ENCODE assay signal across 10 cellular contexts in genomic region chr22:27799334-27800249, GRCh38. TPM values are rescaled to one million over a fixed set of nuclear protein-coding genes. Genes with fewer than 3 reads are reported as not detected.
DNase-seq lines count a peak whose midpoint lies in the region; ATAC-seq, FAIRE-seq and TF ChIP-seq lines count a peak whose summit lies in the region.
"Had no signal": no experiment of that assay in that cellular context is flagged by ENCODE, and none has a peak within 500 bp of the region (broad histone marks: within the 10 kb centered on the region; RNA-seq: fewer than 3 reads in every experiment).

No MANE protein-coding gene starts in this region.

- H3K4me2 ChIP-seq in A549 (peak overlapping the region; percentile 98; the same call in 2 of the 3 replicates), PC-3 (ENCODE audit: low read length) (peak overlapping the region; percentile 88), neural progenitor cell (peak overlapping the region; percentile 93)

- H3K27ac ChIP-seq in A549 (peak overlapping the region in 1 of 2 experiments; percentile 97; a peak in 1 of 6 replicates), PC-3 (ENCODE audit: low read length) (no peak overlapping the region), neural progenitor cell (no peak overlapping the region)

- no peak overlapping the region for H3K27ac Mint-ChIP-seq in neural progenitor cell

- TF ChIP-seq EP300 in A549 (IDR thresholded peaks at IDR 0.05) = no peak

- intact Hi-C loops in PC-3 (cut with micrococcal nuclease) (loop anchor here (5.0 kb wide), 1 partner anchor 1037 kb away; no protein-coding TSS in a partner anchor), lower leg skin (cut with DNase I; ENCODE audit: low total_unique reads) (loop anchor here (10.0 kb wide), 1 partner anchor 395 kb away; no protein-coding TSS in a partner anchor)

- peak overlapping the region; percentile 86 for H3K4me3 Mint-ChIP-seq in neural progenitor cell

- H3K4me3 ChIP-seq in A549 (peak overlapping the region; percentile 74; the same call in 1 of the 3 replicates), PC-3 (ENCODE audit: low read length) (peak overlapping the region; percentile 70), fibroblast of pulmonary artery (replicated peaks; ENCODE audit: low read depth, low read length) (peak overlapping the region; percentile 73), neural progenitor cell (peak overlapping the region; percentile 68), lower leg skin (ENCODE audit: low read depth, poor library complexity, severe bottlenecking) (no peak overlapping the region)
- H3K4me3 ChIP-seq: K562 had no signal

- H3K9ac ChIP-seq in PC-3 (ENCODE audit: low read length) (peak overlapping the region; percentile 20), neural progenitor cell (no peak overlapping the region)

- POLR2A ChIA-PET in A549 (lab: Yijun Ruan, JAX) (interaction anchor here (0.6 kb wide), 1 partner anchor 80 kb away, joined by 3 read pairs; no protein-coding TSS in a partner anchor), PC-3 (lab: Charles Lee; ENCODE audit: unreplicated experiment) (no interaction called here)

- BruUV-seq in PC-3 (replicated peaks; lab: Mats Ljungman, UMichigan) = no TSS peak

- no peaks in the 10 kb centered on the region for H3K36me3 ChIP-seq in PC-3 (ENCODE audit: low read depth, low read length)
- no peaks in the 10 kb centered on the region for H3K36me3 ChIP-seq in neural progenitor cell

- no peaks in the 10 kb centered on the region for H3F3A ChIP-seq in PC-3 (ENCODE audit: low read length, unreplicated experiment)
- H3F3A ChIP-seq in neural progenitor cell (ENCODE audit: low read depth) = peaks cover 35% of the 10 kb centered on the region

- TF ChIP-seq POLR2A in A549 (IDR thresholded peaks at IDR 0.05; ENCODE audit: low read length) (no peak), lower leg skin (IDR thresholded peaks at IDR 0.05) (no peak)

- H3K27me3 ChIP-seq in PC-3 (ENCODE audit: low read length) (peaks cover 17% of the 10 kb centered on the region), neural progenitor cell (peaks cover 64% of the 10 kb centered on the region)

- TF ChIP-seq CTCF in A549 (IDR thresholded peaks at IDR 0.05) (no peak), PC-3 (conservative IDR thresholded peaks at IDR 0.05; ENCODE audit: low read depth, low read length) (no peak), fibroblast of pulmonary artery (IDR thresholded peaks at IDR 0.05; ENCODE audit: low read length, missing control alignments) (no peak), neural progenitor cell (IDR thresholded peaks at IDR 0.05) (no peak), lower leg skin (IDR thresholded peaks at IDR 0.05) (no peak)

- H3K36me3 Mint-ChIP-seq in neural progenitor cell = peaks cover 10% of the 10 kb centered on the region

- peaks cover 51% of the 10 kb centered on the region for H3K4me1 Mint-ChIP-seq in neural progenitor cell

- H2AFZ ChIP-seq in PC-3 (ENCODE audit: low read length) = peak overlapping the region; percentile 54
- H2AFZ ChIP-seq in neural progenitor cell (replicated peaks) = no peak overlapping the region

- H3K79me2 ChIP-seq in PC-3 (ENCODE audit: low read length) (no peaks in the 10 kb centered on the region), neural progenitor cell (ENCODE audit: low read depth) (peaks cover 70% of the 10 kb centered on the region)

- DNase-seq in A549 (ENCODE audit: low read depth in 1 of 2, low spot score in 1 of 2) (no peak), PC-3 (peak; percentile 22), fibroblast of pulmonary artery (ENCODE audit: low read depth) (peak; percentile 29), neural progenitor cell (ENCODE audit: low spot score) (peak; percentile 60), lower leg skin (ENCODE audit: low spot score in 2 of 2) (no peak)
- no peak for DNase-seq in NK-92 treated with Interleukin-12 subunit alpha and Interleukin-12 subunit beta, amount 100 ng/mL, for 24 hours (lab: John Stamatoyannopoulos, UW)
- DNase-seq: Caco-2 had no signal

- H3K4me1 ChIP-seq in A549 (peaks cover 16% of the 10 kb centered on the region), PC-3 (ENCODE audit: insufficient read depth, low read length) (peaks cover 17% of the 10 kb centered on the region), neural progenitor cell (peaks cover 80% of the 10 kb centered on the region)
- H3K4me1 ChIP-seq: Caco-2 had no signal

- CTCF ChIA-PET in A549 (lab: Yijun Ruan, JAX) = interaction anchor here (1.0 kb wide), 1 partner anchor 394 kb away, joined by 4 read pairs; no protein-coding TSS in a partner anchor
- CTCF ChIA-PET in PC-3 (lab: Charles Lee) = no interaction called here

- H3K27me3 Mint-ChIP-seq in neural progenitor cell (ENCODE audit: insufficient read depth, low read depth) = peaks cover 9% of the 10 kb centered on the region

- ATAC-seq in A549 (no peak), PC-3 (peak; percentile 37), GM18511 (IDR thresholded peaks at IDR 0.05; ENCODE audit: unreplicated experiment) (no peak), HG03095 (IDR thresholded peaks at IDR 0.05; ENCODE audit: unreplicated experiment) (no peak)
- ATAC-seq: K562 had no signal

- no peaks in the 10 kb centered on the region for H3K9me3 ChIP-seq in A549
- H3K9me3 ChIP-seq in PC-3 (ENCODE audit: low read length) = no peaks in the 10 kb centered on the region
- H3K9me3 ChIP-seq in neural progenitor cell (ENCODE audit: low read depth) = no peaks in the 10 kb centered on the region
- H3K9me3 ChIP-seq: Caco-2 had no signal

- TF ChIP-seq RAD21 in A549 (conservative IDR thresholded peaks at IDR 0.05 in 1 of 2, IDR thresholded peaks at IDR 0.05 in 1 of 2) = no peak

- WGBS in A549 (ENCODE audit: missing lambda C conversion rate) = 86% methylated on average over 28 of the region's 71 CpGs
- WGBS in lower leg skin, 2 donors = 31 to 33% methylated on average over 26 to 37 of the region's 71 CpGs

- no peaks in the 10 kb centered on the region for H3K9me2 ChIP-seq in PC-3 (replicated peaks; ENCODE audit: low read length)

- no peak for FAIRE-seq in A549 (lab: Jason Lieb, UNC)
- FAIRE-seq: K562 had no signal

- H3K9me3 Mint-ChIP-seq in neural progenitor cell = no peaks in the 10 kb centered on the region

- H4K20me1 ChIP-seq in PC-3 (ENCODE audit: low read length) = no peaks in the 10 kb centered on the region
- H4K20me1 ChIP-seq in neural progenitor cell (ENCODE audit: low read depth) = peaks cover 62% of the 10 kb centered on the region

TF ChIP-seq in A549, 52 proteins besides CTCF, POLR2A, EP300 and RAD21:
- TF ChIP-seq RARB (CRISPR knock-in tag; IDR thresholded peaks at IDR 0.05) (no peak), HOXB13 (CRISPR knock-in tag; IDR thresholded peaks at IDR 0.05; ENCODE audit: low read depth) (no peak), HOXB5 (CRISPR knock-in tag; IDR thresholded peaks at IDR 0.05) (no peak), EHMT2 (IDR thresholded peaks at IDR 0.05; ENCODE audit: low read depth) (no peak), JUNB (IDR thresholded peaks at IDR 0.05) (no peak), E2F6 (IDR thresholded peaks at IDR 0.05; ENCODE audit: borderline replicate concordance, low read depth) (no peak), MAFK (IDR thresholded peaks at IDR 0.05; ENCODE audit: partially characterized antibody) (no peak)
- TF ChIP-seq, protein P1, sequence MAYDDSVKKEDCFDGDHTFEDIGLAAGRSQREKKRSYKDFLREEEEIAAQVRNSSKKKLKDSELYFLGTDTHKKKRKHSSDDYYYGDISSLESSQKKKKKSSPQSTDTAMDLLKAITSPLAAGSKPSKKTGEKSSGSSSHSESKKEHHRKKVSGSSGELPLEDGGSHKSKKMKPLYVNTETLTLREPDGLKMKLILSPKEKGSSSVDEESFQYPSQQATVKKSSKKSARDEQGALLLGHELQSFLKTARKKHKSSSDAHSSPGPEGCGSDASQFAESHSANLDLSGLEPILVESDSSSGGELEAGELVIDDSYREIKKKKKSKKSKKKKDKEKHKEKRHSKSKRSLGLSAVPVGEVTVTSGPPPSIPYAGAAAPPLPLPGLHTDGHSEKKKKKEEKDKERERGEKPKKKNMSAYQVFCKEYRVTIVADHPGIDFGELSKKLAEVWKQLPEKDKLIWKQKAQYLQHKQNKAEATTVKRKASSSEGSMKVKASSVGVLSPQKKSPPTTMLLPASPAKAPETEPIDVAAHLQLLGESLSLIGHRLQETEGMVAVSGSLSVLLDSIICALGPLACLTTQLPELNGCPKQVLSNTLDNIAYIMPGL (CRISPR knock-in tag; IDR thresholded peaks at IDR 0.05; ENCODE audit: borderline replicate concordance) = no peak

RNA-seq across cellular contexts. Expression of gene MN1, which starts 2.0 kb away (rescaled TPM):
- 0.59 and 1.6 TPM in 2 replicates for polyA plus RNA-seq in A549 (2011; rRNA removed)
- polyA plus RNA-seq in A549 (2012; cell fraction: cytosol; rRNA removed) = 2.8 and 3.2 TPM in 2 replicates
- 2.7 and 3.9 TPM in 2 replicates for polyA plus RNA-seq in A549 (2012; cell fraction: nucleus; rRNA removed)
- 2.0 to 2.8 TPM (median 2.4 TPM) in 3 replicates for polyA plus RNA-seq in A549 (2017; fragmentation: RNase III; extraction: RNeasy Plus Mini Kit Qiagen cat#74134 plus additional on column Dnase treatment)
- 2.1 and 5.3 TPM in 2 replicates for polyA minus RNA-seq in A549 (2011; rRNA and poly(A)+ RNA removed)
- total RNA-seq in PC-3 (2014; rRNA removed) = 2.7 and 3.1 TPM in 2 replicates
- 13.3 and 27.2 TPM in 2 replicates for total RNA-seq in neural progenitor cell (ENCODE audit: low replicate concordance)
- 1 to 10 TPM; 1.7 to 7.0 (median 2.4) TPM for total RNA-seq in lower leg skin

Comparison
In these comparisons a context has a peak if more than half of its experiments do, and no peak if none do; other contexts are left out.
1. DNase-seq: peak in PC-3 (single experiment), fibroblast of pulmonary artery (single experiment) and neural progenitor cell (single experiment); none in A549 (0 of 2), lower leg skin (0 of 2) and NK-92 treated with Interleukin-12 subunit alpha and Interleukin-12 subunit beta, amount 100 ng/mL, for 24 hours (single experiment).
2. Peak in every context shown above with its lines, with median percentiles within 50 percentile points of each other: H3K4me2 ChIP-seq.